ENCODE assay signal across 35 cellular contexts in the genomic region with DNA sequence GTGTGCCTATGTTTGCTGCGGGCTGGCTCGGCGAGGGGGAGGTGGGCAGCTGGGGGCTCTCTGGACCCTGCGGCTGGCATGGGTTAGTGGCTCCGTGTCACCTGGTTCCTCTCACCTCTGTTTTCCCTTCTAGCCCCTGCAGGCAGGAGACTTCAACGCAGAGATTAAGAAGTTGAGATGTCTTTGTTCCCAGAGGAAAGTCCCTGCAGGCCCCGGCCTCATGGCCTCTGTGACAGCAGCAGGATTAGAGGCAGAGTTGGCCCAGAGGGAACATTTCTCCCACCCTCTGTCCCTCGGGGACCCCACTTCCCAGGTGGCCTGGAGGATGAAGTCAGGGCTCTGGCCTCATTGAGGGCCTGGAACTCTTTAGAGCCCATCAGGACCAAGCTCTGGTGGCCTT.
"Had no signal": no experiment of that assay in that cellular context is flagged by ENCODE, and none has a peak within 500 bp of the region (broad histone marks: within the 10 kb centered on the region; RNA-seq: fewer than 3 reads in every experiment).

No MANE protein-coding gene starts in this region.

- ATAC-seq: activated CD8-positive, alpha-beta T cell treated with anti-CD3 and anti-CD28 coated beads, Interleukin-2, amount 10 ng/mL, durations not matched to agents 7 days and 5 days; activated naive CD4-positive, alpha-beta T cell treated with anti-CD3 and anti-CD28 coated beads, Interleukin-2, amount 50 U/mL, for 72 hours; activated T-cell treated with anti-CD3 and anti-CD28 coated beads, Interleukin-2, amount 50 U/mL, for 4 hours; body of pancreas; PC-3 had no signal

- H3K4me1 ChIP-seq: breast epithelium had no signal

- H3K27me3 Mint-ChIP-seq: activated CD4-positive, alpha-beta T cell treated with anti-CD3 and anti-CD28 coated beads, Interleukin-2, amount 10 ng/mL, durations not matched to agents 24 days and 14 days had no signal

- H3K36me3 ChIP-seq: adrenal gland, breast epithelium had no signal

- DNase-seq: activated CD4-positive, alpha-beta T cell treated with anti-CD3 and anti-CD28 coated beads, Interleukin-2, amount 10 ng/mL, durations not matched to agents 24 days and 14 days; activated CD4-positive, alpha-beta T cell treated with anti-CD3 and anti-CD28 coated beads, Interleukin-2, amount 50 U/mL, for 4 hours; activated CD4-positive, CD25-positive, alpha-beta regulatory T cell; activated CD8-positive, alpha-beta memory T cell treated with anti-CD3 and anti-CD28 coated beads, Interleukin-2, amount 50 U/mL, for 4 hours; activated CD8-positive, alpha-beta T cell treated with anti-CD3 and anti-CD28 coated beads, Interleukin-2, amount 10 ng/mL, durations not matched to agents 7 days and 5 days; activated gamma-delta T cell treated with Interleukin-2 at 50 U/mL for 16 hours; activated naive CD4-positive, alpha-beta T cell treated with anti-CD3 and anti-CD28 coated beads for 36 hours; activated T-cell treated with anti-CD3 and anti-CD28 coated beads for 4 hours; activated T-cell treated with anti-CD3 and anti-CD28 coated beads, Interleukin-2, amount 50 U/mL, for 4 hours; adrenal gland; body of pancreas; Kasumi-1; MG63; MV-4-11; NCI-H1092; NCI-H146; NCI-H187; NCI-H2029 treated with DMSO at 0.1 percent for 48 hours; NCI-H226; NCI-H446 treated with DMSO at 0.1 percent for 48 hours; NCI-H524; NCI-H69; NK-92 treated with Interleukin-12 subunit alpha and Interleukin-12 subunit beta, amount 100 ng/mL, for 24 hours; PC-3; Peyer's patch; RPMI8226; SHP77 treated with DMSO at 0.1 percent for 48 hours; SW 1271; T-helper 1 cell; T-helper 2 cell; T-helper 9 cell had no signal

- H3K27ac ChIP-seq: adrenal gland, breast epithelium, Peyer's patch, VCaP had no signal

- H3K4me3 ChIP-seq: adrenal gland, body of pancreas, breast epithelium, MG63, Peyer's patch had no signal

- H3K4me3 Mint-ChIP-seq: activated CD4-positive, alpha-beta T cell treated with anti-CD3 and anti-CD28 coated beads, Interleukin-2, amount 10 ng/mL, durations not matched to agents 24 days and 14 days; activated CD8-positive, alpha-beta T cell treated with anti-CD3 and anti-CD28 coated beads, Interleukin-2, amount 10 ng/mL, durations not matched to agents 7 days and 5 days; activated naive CD4-positive, alpha-beta T cell treated with anti-CD3 and anti-CD28 coated beads for 36 hours; activated T-cell treated with anti-CD3 and anti-CD28 coated beads, Interleukin-2, amount 50 U/mL, for 4 hours; activated T-helper 1 cell treated with anti-CD3 and anti-CD28 coated beads, Interleukin-12 subunit alpha, Interleukin-12 subunit beta, Interleukin-2, Interleukin-4 antibody, amounts not matched to agents 30 ng/mL and 10 ng/mL and 1 ng/mL, durations not matched to agents 14 hours and 24 hours and 36 hours had no signal

- H3K9me3 Mint-ChIP-seq: activated CD4-positive, alpha-beta T cell treated with anti-CD3 and anti-CD28 coated beads, Interleukin-2, amount 10 ng/mL, durations not matched to agents 24 days and 14 days; activated naive CD4-positive, alpha-beta T cell treated with anti-CD3 and anti-CD28 coated beads for 36 hours; activated naive CD4-positive, alpha-beta T cell treated with anti-CD3 and anti-CD28 coated beads, Interleukin-2, amount 50 U/mL, for 72 hours; activated T-cell treated with anti-CD3 and anti-CD28 coated beads, Interleukin-2, amount 50 U/mL, for 4 hours; activated T-helper 1 cell treated with anti-CD3 and anti-CD28 coated beads, Interleukin-12 subunit alpha, Interleukin-12 subunit beta, Interleukin-2, Interleukin-4 antibody, amounts not matched to agents 30 ng/mL and 10 ng/mL and 1 ng/mL, durations not matched to agents 14 hours and 24 hours and 36 hours had no signal

- H3K9me3 ChIP-seq: adrenal gland, body of pancreas, breast epithelium, MG63, Peyer's patch had no signal

- H3K27me3 ChIP-seq: adrenal gland, body of pancreas, breast epithelium, MG63, Peyer's patch had no signal

- H3K27ac Mint-ChIP-seq: activated CD4-positive, alpha-beta T cell treated with anti-CD3 and anti-CD28 coated beads, Interleukin-2, amount 10 ng/mL, durations not matched to agents 24 days and 14 days; activated CD8-positive, alpha-beta T cell treated with anti-CD3 and anti-CD28 coated beads, Interleukin-2, amount 10 ng/mL, durations not matched to agents 7 days and 5 days; activated naive CD4-positive, alpha-beta T cell treated with anti-CD3 and anti-CD28 coated beads for 36 hours; activated T-helper 1 cell treated with anti-CD3 and anti-CD28 coated beads, Interleukin-12 subunit alpha, Interleukin-12 subunit beta, Interleukin-2, Interleukin-4 antibody, amounts not matched to agents 30 ng/mL and 10 ng/mL and 1 ng/mL, durations not matched to agents 14 hours and 24 hours and 36 hours had no signal
